Comparison of ENCODE assay signal across 1 cellular context in genomic region chr1:148334339-148335130, GRCh38.
TF ChIP-seq lines count a peak whose summit lies in the region.

No MANE protein-coding gene starts in this region.

TF ChIP-seq in K562, 482 proteins besides CTCF, POLR2A, EP300 and RAD21 (continued from another document and continues in another):
- TF ChIP-seq ZNF764 (CRISPR knock-in tag; IDR thresholded peaks at IDR 0.05; ENCODE audit: low read depth) (peak; percentile 91), CAMTA2 (CRISPR knock-in tag; conservative IDR thresholded peaks at IDR 0.05) (peak; percentile 94), ZNF174 (CRISPR knock-in tag; IDR thresholded peaks at IDR 0.05) (peak; percentile 93), NUFIP1 (IDR thresholded peaks at IDR 0.05; ENCODE audit: partially characterized antibody) (peak; percentile 92), RNF2 (IDR thresholded peaks at IDR 0.05) (peak; percentile 100), EZH2 (IDR thresholded peaks at IDR 0.05; ENCODE audit: borderline replicate concordance, low read depth, low read length) (no peak; the same call in 1 of the 2 replicates), MAFG (tag; conservative IDR thresholded peaks at IDR 0.05) (0 out of 2 replicates have a peak, but pooled peaks have one; percentile 4), ZNF3 (CRISPR knock-in tag; IDR thresholded peaks at IDR 0.05) (peak; percentile 90; the same call in 1 of the 2 replicates), TCF15 (CRISPR knock-in tag; IDR thresholded peaks at IDR 0.05) (0 out of 2 replicates have a peak, but pooled peaks have one; percentile 22), ZNF583 (CRISPR knock-in tag; IDR thresholded peaks at IDR 0.05) (peak; percentile 74; the same call in 1 of the 2 replicates), ZNF830 (CRISPR knock-in tag; IDR thresholded peaks at IDR 0.05) (peak; percentile 97; the same call in 1 of the 2 replicates), ZZZ3 (IDR thresholded peaks at IDR 0.05) (no peak), CHD1 (IDR thresholded peaks at IDR 0.05; ENCODE audit: low read length) (no peak), NFE2 (IDR thresholded peaks at IDR 0.05; ENCODE audit: low read depth) (no peak; the same call in none of the 2 replicates), POLR2G (IDR thresholded peaks at IDR 0.05; ENCODE audit: low read depth, low read length) (peak; percentile 90), BRCA1 (IDR thresholded peaks at IDR 0.05) (no peak), BRCA1 (CRISPR knock-in tag; IDR thresholded peaks at IDR 0.05) (no peak), RB1 (IDR thresholded peaks at IDR 0.05; ENCODE audit: low read depth) (peak; percentile 10), MED1 (CRISPR knock-in tag; IDR thresholded peaks at IDR 0.05; ENCODE audit: borderline replicate concordance) (peak; percentile 97; the same call in 1 of the 2 replicates), KDM1A (IDR thresholded peaks at IDR 0.05) (no peak), ELF2 (CRISPR knock-in tag; IDR thresholded peaks at IDR 0.05) (0 out of 2 replicates have a peak, but pooled peaks have one; percentile 33), NELFE (IDR thresholded peaks at IDR 0.05; ENCODE audit: insufficient read depth, insufficient read length) (peak; percentile 81), IRF1 (CRISPR knock-in tag; IDR thresholded peaks at IDR 0.05; ENCODE audit: borderline replicate concordance) (peak; percentile 94), BHLHE40 (IDR thresholded peaks at IDR 0.05; ENCODE audit: low read length) (peak; percentile 80), E2F1 (CRISPR knock-in tag; IDR thresholded peaks at IDR 0.05) (peak; percentile 68; the same call in 1 of the 2 replicates), ESRRA (IDR thresholded peaks at IDR 0.05; ENCODE audit: borderline replicate concordance, low read depth) (peak; percentile 93), CLOCK (CRISPR knock-in tag; IDR thresholded peaks at IDR 0.05; ENCODE audit: borderline replicate concordance) (peak; percentile 76; the same call in 1 of the 2 replicates), NFIX (CRISPR knock-in tag; IDR thresholded peaks at IDR 0.05; ENCODE audit: low read depth) (no peak), L3MBTL2 (IDR thresholded peaks at IDR 0.05) (peak; percentile 79), CEBPG (CRISPR knock-in tag; IDR thresholded peaks at IDR 0.05) (peak; percentile 79), CEBPG (tag; conservative IDR thresholded peaks at IDR 0.05 in 1 of 2, IDR thresholded peaks at IDR 0.05 in 1 of 2) (peak; percentile 87 to 91), ZNF668 (CRISPR knock-in tag; IDR thresholded peaks at IDR 0.05) (peak; percentile 61; the same call in 1 of the 2 replicates), U2AF1 (optimal IDR thresholded peaks at IDR 0.05; ENCODE audit: low read depth, low read length) (peak; percentile 73), MYC (IDR thresholded peaks at IDR 0.05; ENCODE audit: low read depth, low read length) (peak; percentile 65), MYC (CRISPR knock-in tag; IDR thresholded peaks at IDR 0.05; ENCODE audit: borderline replicate concordance, low read depth) (no peak), XRCC3 (IDR thresholded peaks at IDR 0.05) (0 out of 2 replicates have a peak, but pooled peaks have one; percentile 29), SPI1 (IDR thresholded peaks at IDR 0.05; ENCODE audit: borderline replicate concordance, low read depth, low read length) (peak; percentile 45), STAT5A (IDR thresholded peaks at IDR 0.05; ENCODE audit: borderline replicate concordance, low read length) (peak; percentile 88), IRF2 (CRISPR knock-in tag; IDR thresholded peaks at IDR 0.05) (no peak), THRAP3 (IDR thresholded peaks at IDR 0.05; ENCODE audit: borderline replicate concordance) (peak; percentile 100), RHOXF2B (CRISPR knock-in tag; conservative IDR thresholded peaks at IDR 0.05) (peak; percentile 90; the same call in 1 of the 2 replicates), MEF2D (tag; conservative IDR thresholded peaks at IDR 0.05; ENCODE audit: low read depth) (no peak), ZNF644 (tag; IDR thresholded peaks at IDR 0.05; ENCODE audit: low read depth) (0 out of 2 replicates have a peak, but pooled peaks have one; percentile 57), ADNP (tag; IDR thresholded peaks at IDR 0.05) (no peak), FOXJ3 (CRISPR knock-in tag; IDR thresholded peaks at IDR 0.05) (no peak), ZSCAN32 (CRISPR knock-in tag; IDR thresholded peaks at IDR 0.05) (peak; percentile 89), ASH1L (IDR thresholded peaks at IDR 0.05; ENCODE audit: borderline replicate concordance, low read depth, partially characterized antibody) (peak; percentile 1), ILK (tag; IDR thresholded peaks at IDR 0.05; ENCODE audit: borderline replicate concordance, low read depth) (peak; percentile 58; the same call in 1 of the 2 replicates), NCOA2 (IDR thresholded peaks at IDR 0.05; ENCODE audit: partially characterized antibody in 2 of 2) (no peak), RBM34 (IDR thresholded peaks at IDR 0.05; ENCODE audit: borderline replicate concordance, insufficient read depth, low read length) (no peak), MXI1 (IDR thresholded peaks at IDR 0.05; ENCODE audit: low read depth, low read length) (peak; percentile 63), ZNF24 (IDR thresholded peaks at IDR 0.05) (peak; percentile 78; the same call in 1 of the 2 replicates), KHSRP (IDR thresholded peaks at IDR 0.05) (peak; percentile 40), SRSF3 (IDR thresholded peaks at IDR 0.05; ENCODE audit: insufficient read depth, low read length) (no peak), EP400 (IDR thresholded peaks at IDR 0.05) (peak; percentile 90), NCOA1 (IDR thresholded peaks at IDR 0.05; ENCODE audit: low read depth) (0 out of 2 replicates have a peak, but pooled peaks have one; percentile 60), ZNF217 (CRISPR knock-in tag; IDR thresholded peaks at IDR 0.05) (no peak)
- TF ChIP-seq, protein P1, sequence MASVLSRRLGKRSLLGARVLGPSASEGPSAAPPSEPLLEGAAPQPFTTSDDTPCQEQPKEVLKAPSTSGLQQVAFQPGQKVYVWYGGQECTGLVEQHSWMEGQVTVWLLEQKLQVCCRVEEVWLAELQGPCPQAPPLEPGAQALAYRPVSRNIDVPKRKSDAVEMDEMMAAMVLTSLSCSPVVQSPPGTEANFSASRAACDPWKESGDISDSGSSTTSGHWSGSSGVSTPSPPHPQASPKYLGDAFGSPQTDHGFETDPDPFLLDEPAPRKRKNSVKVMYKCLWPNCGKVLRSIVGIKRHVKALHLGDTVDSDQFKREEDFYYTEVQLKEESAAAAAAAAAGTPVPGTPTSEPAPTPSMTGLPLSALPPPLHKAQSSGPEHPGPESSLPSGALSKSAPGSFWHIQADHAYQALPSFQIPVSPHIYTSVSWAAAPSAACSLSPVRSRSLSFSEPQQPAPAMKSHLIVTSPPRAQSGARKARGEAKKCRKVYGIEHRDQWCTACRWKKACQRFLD (CRISPR knock-in tag; IDR thresholded peaks at IDR 0.05): peak; percentile 93
- TF ChIP-seq, protein P2, sequence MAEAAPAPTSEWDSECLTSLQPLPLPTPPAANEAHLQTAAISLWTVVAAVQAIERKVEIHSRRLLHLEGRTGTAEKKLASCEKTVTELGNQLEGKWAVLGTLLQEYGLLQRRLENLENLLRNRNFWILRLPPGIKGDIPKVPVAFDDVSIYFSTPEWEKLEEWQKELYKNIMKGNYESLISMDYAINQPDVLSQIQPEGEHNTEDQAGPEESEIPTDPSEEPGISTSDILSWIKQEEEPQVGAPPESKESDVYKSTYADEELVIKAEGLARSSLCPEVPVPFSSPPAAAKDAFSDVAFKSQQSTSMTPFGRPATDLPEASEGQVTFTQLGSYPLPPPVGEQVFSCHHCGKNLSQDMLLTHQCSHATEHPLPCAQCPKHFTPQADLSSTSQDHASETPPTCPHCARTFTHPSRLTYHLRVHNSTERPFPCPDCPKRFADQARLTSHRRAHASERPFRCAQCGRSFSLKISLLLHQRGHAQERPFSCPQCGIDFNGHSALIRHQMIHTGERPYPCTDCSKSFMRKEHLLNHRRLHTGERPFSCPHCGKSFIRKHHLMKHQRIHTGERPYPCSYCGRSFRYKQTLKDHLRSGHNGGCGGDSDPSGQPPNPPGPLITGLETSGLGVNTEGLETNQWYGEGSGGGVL (CRISPR knock-in tag; IDR thresholded peaks at IDR 0.05): no peak
- TF ChIP-seq, protein P3, sequence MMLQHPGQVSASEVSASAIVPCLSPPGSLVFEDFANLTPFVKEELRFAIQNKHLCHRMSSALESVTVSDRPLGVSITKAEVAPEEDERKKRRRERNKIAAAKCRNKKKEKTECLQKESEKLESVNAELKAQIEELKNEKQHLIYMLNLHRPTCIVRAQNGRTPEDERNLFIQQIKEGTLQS (IDR thresholded peaks at IDR 0.05): peak; percentile 51
- TF ChIP-seq, protein P3 (CRISPR knock-in tag; conservative IDR thresholded peaks at IDR 0.05): peak; percentile 82
- TF ChIP-seq, protein P4, sequence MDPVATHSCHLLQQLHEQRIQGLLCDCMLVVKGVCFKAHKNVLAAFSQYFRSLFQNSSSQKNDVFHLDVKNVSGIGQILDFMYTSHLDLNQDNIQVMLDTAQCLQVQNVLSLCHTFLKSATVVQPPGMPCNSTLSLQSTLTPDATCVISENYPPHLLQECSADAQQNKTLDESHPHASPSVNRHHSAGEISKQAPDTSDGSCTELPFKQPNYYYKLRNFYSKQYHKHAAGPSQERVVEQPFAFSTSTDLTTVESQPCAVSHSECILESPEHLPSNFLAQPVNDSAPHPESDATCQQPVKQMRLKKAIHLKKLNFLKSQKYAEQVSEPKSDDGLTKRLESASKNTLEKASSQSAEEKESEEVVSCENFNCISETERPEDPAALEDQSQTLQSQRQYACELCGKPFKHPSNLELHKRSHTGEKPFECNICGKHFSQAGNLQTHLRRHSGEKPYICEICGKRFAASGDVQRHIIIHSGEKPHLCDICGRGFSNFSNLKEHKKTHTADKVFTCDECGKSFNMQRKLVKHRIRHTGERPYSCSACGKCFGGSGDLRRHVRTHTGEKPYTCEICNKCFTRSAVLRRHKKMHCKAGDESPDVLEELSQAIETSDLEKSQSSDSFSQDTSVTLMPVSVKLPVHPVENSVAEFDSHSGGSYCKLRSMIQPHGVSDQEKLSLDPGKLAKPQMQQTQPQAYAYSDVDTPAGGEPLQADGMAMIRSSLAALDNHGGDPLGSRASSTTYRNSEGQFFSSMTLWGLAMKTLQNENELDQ (CRISPR knock-in tag; IDR thresholded peaks at IDR 0.05; ENCODE audit: borderline replicate concordance): no peak; the same call in 1 of the 2 replicates
- TF ChIP-seq, protein P5, sequence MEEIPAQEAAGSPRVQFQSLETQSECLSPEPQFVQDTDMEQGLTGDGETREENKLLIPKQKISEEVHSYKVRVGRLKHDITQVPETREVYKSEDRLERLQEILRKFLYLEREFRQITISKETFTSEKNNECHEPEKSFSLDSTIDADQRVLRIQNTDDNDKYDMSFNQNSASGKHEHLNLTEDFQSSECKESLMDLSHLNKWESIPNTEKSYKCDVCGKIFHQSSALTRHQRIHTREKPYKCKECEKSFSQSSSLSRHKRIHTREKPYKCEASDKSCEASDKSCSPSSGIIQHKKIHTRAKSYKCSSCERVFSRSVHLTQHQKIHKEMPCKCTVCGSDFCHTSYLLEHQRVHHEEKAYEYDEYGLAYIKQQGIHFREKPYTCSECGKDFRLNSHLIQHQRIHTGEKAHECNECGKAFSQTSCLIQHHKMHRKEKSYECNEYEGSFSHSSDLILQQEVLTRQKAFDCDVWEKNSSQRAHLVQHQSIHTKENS (CRISPR knock-in tag; IDR thresholded peaks at IDR 0.05): peak; percentile 94
